In the genomic region with DNA sequence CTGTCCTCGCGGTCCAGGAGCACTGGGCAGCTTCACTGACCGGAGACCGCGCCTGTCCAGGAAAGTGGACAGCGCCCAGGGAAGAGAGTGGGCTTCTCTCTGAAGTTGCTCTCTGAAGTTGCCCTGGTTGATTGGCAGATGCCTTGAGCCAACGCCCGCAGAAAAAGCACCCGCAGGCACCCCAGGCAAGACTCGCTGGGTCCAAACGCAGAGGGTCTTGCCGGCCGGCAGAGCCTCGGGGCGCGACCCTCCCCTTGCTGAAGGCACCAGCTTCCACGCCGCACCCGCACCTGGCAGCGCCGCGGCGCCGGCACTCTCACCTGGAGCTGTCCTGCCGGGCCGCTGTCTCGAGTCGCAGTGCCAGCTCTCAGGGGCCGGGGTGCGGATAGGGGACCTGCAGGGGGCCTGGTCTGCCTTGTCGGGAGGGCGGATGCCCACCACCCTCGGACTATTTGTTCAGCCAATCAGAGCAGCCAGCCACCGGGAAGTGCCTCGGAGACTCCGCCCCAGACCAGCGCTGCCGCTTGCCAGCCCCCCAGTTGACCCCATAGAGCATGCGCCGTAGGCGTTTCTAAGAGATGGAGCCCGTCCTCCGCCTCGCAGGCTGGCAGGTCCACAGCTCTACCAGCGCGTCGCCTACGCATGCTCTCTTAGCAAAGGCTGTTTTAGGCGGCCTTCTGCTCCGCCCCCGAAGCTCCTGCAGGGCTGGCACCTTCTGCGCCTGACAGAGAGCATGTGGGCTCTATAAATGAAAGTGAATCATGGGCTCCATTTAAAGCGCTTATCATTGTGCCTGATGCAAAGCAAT, we compare ENCODE assay signal across 1 cellular context.
TF ChIP-seq lines count a peak whose summit lies in the region.

A gene (minus strand): TSS at position 359 of the 808 bp plus-strand sequence. CDS start 4,127 bp downstream, outside the sequence.

TF ChIP-seq in HepG2, 621 proteins besides CTCF, POLR2A, EP300 and RAD21 (continued from another document and continues in another):
- TF ChIP-seq, protein P1, sequence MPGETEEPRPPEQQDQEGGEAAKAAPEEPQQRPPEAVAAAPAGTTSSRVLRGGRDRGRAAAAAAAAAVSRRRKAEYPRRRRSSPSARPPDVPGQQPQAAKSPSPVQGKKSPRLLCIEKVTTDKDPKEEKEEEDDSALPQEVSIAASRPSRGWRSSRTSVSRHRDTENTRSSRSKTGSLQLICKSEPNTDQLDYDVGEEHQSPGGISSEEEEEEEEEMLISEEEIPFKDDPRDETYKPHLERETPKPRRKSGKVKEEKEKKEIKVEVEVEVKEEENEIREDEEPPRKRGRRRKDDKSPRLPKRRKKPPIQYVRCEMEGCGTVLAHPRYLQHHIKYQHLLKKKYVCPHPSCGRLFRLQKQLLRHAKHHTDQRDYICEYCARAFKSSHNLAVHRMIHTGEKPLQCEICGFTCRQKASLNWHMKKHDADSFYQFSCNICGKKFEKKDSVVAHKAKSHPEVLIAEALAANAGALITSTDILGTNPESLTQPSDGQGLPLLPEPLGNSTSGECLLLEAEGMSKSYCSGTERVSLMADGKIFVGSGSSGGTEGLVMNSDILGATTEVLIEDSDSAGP (CRISPR knock-in tag; IDR thresholded peaks at IDR 0.05; ENCODE audit: borderline replicate concordance): peak; percentile 77; the same call in 1 of the 2 replicates
- TF ChIP-seq, protein P2, sequence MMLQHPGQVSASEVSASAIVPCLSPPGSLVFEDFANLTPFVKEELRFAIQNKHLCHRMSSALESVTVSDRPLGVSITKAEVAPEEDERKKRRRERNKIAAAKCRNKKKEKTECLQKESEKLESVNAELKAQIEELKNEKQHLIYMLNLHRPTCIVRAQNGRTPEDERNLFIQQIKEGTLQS (CRISPR knock-in tag; IDR thresholded peaks at IDR 0.05): no peak
- TF ChIP-seq MAFF (IDR thresholded peaks at IDR 0.05; ENCODE audit: low read depth, low read length) (no peak), HOXA9 (CRISPR knock-in tag; IDR thresholded peaks at IDR 0.05; ENCODE audit: borderline replicate concordance) (no peak), AKAP8 (CRISPR knock-in tag; IDR thresholded peaks at IDR 0.05) (no peak), DPF2 (CRISPR knock-in tag; IDR thresholded peaks at IDR 0.05; ENCODE audit: borderline replicate concordance, low read depth) (no peak), ZNF790 (CRISPR knock-in tag; IDR thresholded peaks at IDR 0.05; ENCODE audit: borderline replicate concordance) (no peak), CREM (IDR thresholded peaks at IDR 0.05) (no peak), CREM (CRISPR knock-in tag; IDR thresholded peaks at IDR 0.05) (no peak), ZNF101 (CRISPR knock-in tag; IDR thresholded peaks at IDR 0.05; ENCODE audit: borderline replicate concordance, low read depth) (no peak), ZNF766 (CRISPR knock-in tag; IDR thresholded peaks at IDR 0.05; ENCODE audit: borderline replicate concordance) (no peak), SP4 (CRISPR knock-in tag; IDR thresholded peaks at IDR 0.05) (no peak), ASH2L (IDR thresholded peaks at IDR 0.05; ENCODE audit: insufficient read length, low read depth, low read length) (peak; percentile 72), FLYWCH1 (CRISPR knock-in tag; IDR thresholded peaks at IDR 0.05) (no peak), REL (CRISPR knock-in tag; conservative IDR thresholded peaks at IDR 0.05) (no peak), HOXA3 (CRISPR knock-in tag; IDR thresholded peaks at IDR 0.05) (peak; percentile 40; the same call in 1 of the 2 replicates), PPARG (CRISPR knock-in tag; conservative IDR thresholded peaks at IDR 0.05) (no peak), MIXL1 (CRISPR knock-in tag; IDR thresholded peaks at IDR 0.05) (no peak), ZFP1 (CRISPR knock-in tag; IDR thresholded peaks at IDR 0.05) (no peak), SIN3A (IDR thresholded peaks at IDR 0.05; ENCODE audit: borderline replicate concordance, low read depth, low read length) (no peak; the same call in 1 of the 2 replicates), ZSCAN25 (CRISPR knock-in tag; IDR thresholded peaks at IDR 0.05) (no peak), RBFOX2 (IDR thresholded peaks at IDR 0.05; ENCODE audit: low read depth, low read length) (peak; percentile 86), KLF16 (CRISPR knock-in tag; IDR thresholded peaks at IDR 0.05) (peak in 1 of 2 experiments; percentile 53; a peak in 1 of 4 replicates), ZBTB42 (CRISPR knock-in tag; IDR thresholded peaks at IDR 0.05) (no peak), KLF13 (CRISPR knock-in tag; IDR thresholded peaks at IDR 0.05) (no peak)
- TF ChIP-seq, protein P3, sequence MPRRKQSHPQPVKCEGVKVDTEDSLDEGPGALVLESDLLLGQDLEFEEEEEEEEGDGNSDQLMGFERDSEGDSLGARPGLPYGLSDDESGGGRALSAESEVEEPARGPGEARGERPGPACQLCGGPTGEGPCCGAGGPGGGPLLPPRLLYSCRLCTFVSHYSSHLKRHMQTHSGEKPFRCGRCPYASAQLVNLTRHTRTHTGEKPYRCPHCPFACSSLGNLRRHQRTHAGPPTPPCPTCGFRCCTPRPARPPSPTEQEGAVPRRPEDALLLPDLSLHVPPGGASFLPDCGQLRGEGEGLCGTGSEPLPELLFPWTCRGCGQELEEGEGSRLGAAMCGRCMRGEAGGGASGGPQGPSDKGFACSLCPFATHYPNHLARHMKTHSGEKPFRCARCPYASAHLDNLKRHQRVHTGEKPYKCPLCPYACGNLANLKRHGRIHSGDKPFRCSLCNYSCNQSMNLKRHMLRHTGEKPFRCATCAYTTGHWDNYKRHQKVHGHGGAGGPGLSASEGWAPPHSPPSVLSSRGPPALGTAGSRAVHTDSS (CRISPR knock-in tag; conservative IDR thresholded peaks at IDR 0.05): no peak
- TF ChIP-seq, protein P4, sequence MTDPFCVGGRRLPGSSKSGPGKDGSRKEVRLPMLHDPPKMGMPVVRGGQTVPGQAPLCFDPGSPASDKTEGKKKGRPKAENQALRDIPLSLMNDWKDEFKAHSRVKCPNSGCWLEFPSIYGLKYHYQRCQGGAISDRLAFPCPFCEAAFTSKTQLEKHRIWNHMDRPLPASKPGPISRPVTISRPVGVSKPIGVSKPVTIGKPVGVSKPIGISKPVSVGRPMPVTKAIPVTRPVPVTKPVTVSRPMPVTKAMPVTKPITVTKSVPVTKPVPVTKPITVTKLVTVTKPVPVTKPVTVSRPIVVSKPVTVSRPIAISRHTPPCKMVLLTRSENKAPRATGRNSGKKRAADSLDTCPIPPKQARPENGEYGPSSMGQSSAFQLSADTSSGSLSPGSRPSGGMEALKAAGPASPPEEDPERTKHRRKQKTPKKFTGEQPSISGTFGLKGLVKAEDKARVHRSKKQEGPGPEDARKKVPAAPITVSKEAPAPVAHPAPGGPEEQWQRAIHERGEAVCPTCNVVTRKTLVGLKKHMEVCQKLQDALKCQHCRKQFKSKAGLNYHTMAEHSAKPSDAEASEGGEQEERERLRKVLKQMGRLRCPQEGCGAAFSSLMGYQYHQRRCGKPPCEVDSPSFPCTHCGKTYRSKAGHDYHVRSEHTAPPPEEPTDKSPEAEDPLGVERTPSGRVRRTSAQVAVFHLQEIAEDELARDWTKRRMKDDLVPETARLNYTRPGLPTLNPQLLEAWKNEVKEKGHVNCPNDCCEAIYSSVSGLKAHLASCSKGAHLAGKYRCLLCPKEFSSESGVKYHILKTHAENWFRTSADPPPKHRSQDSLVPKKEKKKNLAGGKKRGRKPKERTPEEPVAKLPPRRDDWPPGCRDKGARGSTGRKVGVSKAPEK (CRISPR knock-in tag; IDR thresholded peaks at IDR 0.05; ENCODE audit: borderline replicate concordance): no peak
- TF ChIP-seq, protein P5, sequence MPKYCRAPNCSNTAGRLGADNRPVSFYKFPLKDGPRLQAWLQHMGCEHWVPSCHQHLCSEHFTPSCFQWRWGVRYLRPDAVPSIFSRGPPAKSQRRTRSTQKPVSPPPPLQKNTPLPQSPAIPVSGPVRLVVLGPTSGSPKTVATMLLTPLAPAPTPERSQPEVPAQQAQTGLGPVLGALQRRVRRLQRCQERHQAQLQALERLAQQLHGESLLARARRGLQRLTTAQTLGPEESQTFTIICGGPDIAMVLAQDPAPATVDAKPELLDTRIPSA (CRISPR knock-in tag; IDR thresholded peaks at IDR 0.05; ENCODE audit: borderline replicate concordance): no peak
- TF ChIP-seq, protein P6, sequence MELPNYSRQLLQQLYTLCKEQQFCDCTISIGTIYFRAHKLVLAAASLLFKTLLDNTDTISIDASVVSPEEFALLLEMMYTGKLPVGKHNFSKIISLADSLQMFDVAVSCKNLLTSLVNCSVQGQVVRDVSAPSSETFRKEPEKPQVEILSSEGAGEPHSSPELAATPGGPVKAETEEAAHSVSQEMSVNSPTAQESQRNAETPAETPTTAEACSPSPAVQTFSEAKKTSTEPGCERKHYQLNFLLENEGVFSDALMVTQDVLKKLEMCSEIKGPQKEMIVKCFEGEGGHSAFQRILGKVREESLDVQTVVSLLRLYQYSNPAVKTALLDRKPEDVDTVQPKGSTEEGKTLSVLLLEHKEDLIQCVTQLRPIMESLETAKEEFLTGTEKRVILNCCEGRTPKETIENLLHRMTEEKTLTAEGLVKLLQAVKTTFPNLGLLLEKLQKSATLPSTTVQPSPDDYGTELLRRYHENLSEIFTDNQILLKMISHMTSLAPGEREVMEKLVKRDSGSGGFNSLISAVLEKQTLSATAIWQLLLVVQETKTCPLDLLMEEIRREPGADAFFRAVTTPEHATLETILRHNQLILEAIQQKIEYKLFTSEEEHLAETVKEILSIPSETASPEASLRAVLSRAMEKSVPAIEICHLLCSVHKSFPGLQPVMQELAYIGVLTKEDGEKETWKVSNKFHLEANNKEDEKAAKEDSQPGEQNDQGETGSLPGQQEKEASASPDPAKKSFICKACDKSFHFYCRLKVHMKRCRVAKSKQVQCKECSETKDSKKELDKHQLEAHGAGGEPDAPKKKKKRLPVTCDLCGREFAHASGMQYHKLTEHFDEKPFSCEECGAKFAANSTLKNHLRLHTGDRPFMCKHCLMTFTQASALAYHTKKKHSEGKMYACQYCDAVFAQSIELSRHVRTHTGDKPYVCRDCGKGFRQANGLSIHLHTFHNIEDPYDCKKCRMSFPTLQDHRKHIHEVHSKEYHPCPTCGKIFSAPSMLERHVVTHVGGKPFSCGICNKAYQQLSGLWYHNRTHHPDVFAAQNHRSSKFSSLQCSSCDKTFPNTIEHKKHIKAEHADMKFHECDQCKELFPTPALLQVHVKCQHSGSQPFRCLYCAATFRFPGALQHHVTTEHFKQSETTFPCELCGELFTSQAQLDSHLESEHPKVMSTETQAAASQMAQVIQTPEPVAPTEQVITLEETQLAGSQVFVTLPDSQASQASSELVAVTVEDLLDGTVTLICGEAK (IDR thresholded peaks at IDR 0.05): no peak
- TF ChIP-seq, protein P6 (CRISPR knock-in tag; IDR thresholded peaks at IDR 0.05): no peak
- TF ChIP-seq, protein P7, sequence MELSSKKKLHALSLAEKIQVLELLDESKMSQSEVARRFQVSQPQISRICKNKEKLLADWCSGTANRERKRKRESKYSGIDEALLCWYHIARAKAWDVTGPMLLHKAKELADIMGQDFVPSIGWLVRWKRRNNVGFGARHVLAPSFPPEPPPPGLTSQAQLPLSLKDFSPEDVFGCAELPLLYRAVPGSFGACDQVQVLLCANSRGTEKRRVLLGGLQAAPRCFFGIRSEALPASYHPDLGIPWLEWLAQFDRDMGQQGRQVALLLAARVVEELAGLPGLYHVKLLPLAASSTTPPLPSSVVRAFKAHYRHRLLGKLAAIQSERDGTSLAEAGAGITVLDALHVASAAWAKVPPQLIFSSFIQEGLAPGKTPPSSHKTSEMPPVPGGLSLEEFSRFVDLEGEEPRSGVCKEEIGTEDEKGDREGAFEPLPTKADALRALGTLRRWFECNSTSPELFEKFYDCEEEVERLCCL (CRISPR knock-in tag; IDR thresholded peaks at IDR 0.05; ENCODE audit: borderline replicate concordance): no peak
- TF ChIP-seq, protein P8, sequence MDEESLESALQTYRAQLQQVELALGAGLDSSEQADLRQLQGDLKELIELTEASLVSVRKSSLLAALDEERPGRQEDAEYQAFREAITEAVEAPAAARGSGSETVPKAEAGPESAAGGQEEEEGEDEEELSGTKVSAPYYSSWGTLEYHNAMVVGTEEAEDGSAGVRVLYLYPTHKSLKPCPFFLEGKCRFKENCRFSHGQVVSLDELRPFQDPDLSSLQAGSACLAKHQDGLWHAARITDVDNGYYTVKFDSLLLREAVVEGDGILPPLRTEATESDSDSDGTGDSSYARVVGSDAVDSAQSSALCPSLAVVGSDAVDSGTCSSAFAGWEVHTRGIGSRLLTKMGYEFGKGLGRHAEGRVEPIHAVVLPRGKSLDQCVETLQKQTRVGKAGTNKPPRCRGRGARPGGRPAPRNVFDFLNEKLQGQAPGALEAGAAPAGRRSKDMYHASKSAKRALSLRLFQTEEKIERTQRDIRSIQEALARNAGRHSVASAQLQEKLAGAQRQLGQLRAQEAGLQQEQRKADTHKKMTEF (CRISPR knock-in tag; IDR thresholded peaks at IDR 0.05): peak; percentile 84
